25 cellular contexts compared by ENCODE assay signal in genomic region chr3:67028385-67028784, GRCh38.
"Had no signal": no experiment of that assay in that cellular context is flagged by ENCODE, and none has a peak within 500 bp of the region (broad histone marks: within the 10 kb centered on the region; RNA-seq: fewer than 3 reads in every experiment).

No MANE protein-coding gene starts in this region.

- H3K36me3 Mint-ChIP-seq: activated CD4-positive, alpha-beta memory T cell treated with anti-CD3 and anti-CD28 coated beads for 36 hours had no signal

- H3K4me3 ChIP-seq: breast epithelium, K562 had no signal

- H3K4me1 ChIP-seq: breast epithelium had no signal

- DNase-seq: activated B cell treated with CpG ODN at 0.5 μM for 24 hours; activated CD4-positive, alpha-beta memory T cell treated with anti-CD3 and anti-CD28 coated beads for 36 hours; activated CD4-positive, alpha-beta T cell treated with anti-CD3 and anti-CD28 coated beads for 1 hour; activated CD4-positive, alpha-beta T cell treated with anti-CD3 and anti-CD28 coated beads, Interleukin-2, amount 10 ng/mL, durations not matched to agents 24 days and 14 days; activated CD8-positive, alpha-beta memory T cell treated with anti-CD3 and anti-CD28 coated beads for 24 hours; activated gamma-delta T cell; activated naive CD4-positive, alpha-beta T cell treated with anti-CD3 and anti-CD28 coated beads for 36 hours; activated T-cell treated with anti-CD3 and anti-CD28 coated beads, Interleukin-2, amount 50 U/mL, for 4 hours; aorta; central memory CD4-positive, alpha-beta T cell; Kasumi-1; NCI-H1105 treated with DMSO at 0.1 percent for 48 hours; NCI-H1436 treated with DMSO at 0.1 percent for 48 hours; NCI-H1930; NCI-H2171 treated with DMSO at 0.1 percent for 48 hours; NCI-H226; NCI-H526; NCI-H774; SIG-M5; T-helper 2 cell; T1000 had no signal

- FAIRE-seq: K562, TTC549 had no signal

- H3K27ac ChIP-seq: breast epithelium had no signal

- ATAC-seq: activated T-cell treated with anti-CD3 and anti-CD28 coated beads, Interleukin-2, amount 50 U/mL, for 4 hours; K562 had no signal

- H3K27me3 ChIP-seq: breast epithelium had no signal

- H3K9me3 Mint-ChIP-seq: activated B cell treated with CpG ODN at 0.5 μM for 24 hours; activated CD4-positive, alpha-beta memory T cell treated with anti-CD3 and anti-CD28 coated beads for 36 hours; activated CD4-positive, alpha-beta T cell treated with anti-CD3 and anti-CD28 coated beads, Interleukin-2, amount 10 ng/mL, durations not matched to agents 24 days and 14 days; activated naive CD4-positive, alpha-beta T cell treated with anti-CD3 and anti-CD28 coated beads for 36 hours; activated T-cell treated with anti-CD3 and anti-CD28 coated beads, Interleukin-2, amount 50 U/mL, for 4 hours had no signal

- H3K27me3 Mint-ChIP-seq: activated B cell treated with CpG ODN at 0.5 μM for 24 hours; activated CD4-positive, alpha-beta memory T cell treated with anti-CD3 and anti-CD28 coated beads for 36 hours; activated naive CD8-positive, alpha-beta T cell had no signal

- H3K4me3 Mint-ChIP-seq: activated B cell treated with CpG ODN at 0.5 μM for 24 hours; activated CD4-positive, alpha-beta memory T cell treated with anti-CD3 and anti-CD28 coated beads for 36 hours; activated CD4-positive, alpha-beta T cell treated with anti-CD3 and anti-CD28 coated beads, Interleukin-2, amount 10 ng/mL, durations not matched to agents 24 days and 14 days; activated naive CD4-positive, alpha-beta T cell treated with anti-CD3 and anti-CD28 coated beads for 36 hours; activated naive CD8-positive, alpha-beta T cell; activated T-cell treated with anti-CD3 and anti-CD28 coated beads, Interleukin-2, amount 50 U/mL, for 4 hours had no signal

- H3K27ac Mint-ChIP-seq: activated B cell treated with CpG ODN at 0.5 μM for 24 hours; activated CD4-positive, alpha-beta memory T cell treated with anti-CD3 and anti-CD28 coated beads for 36 hours; activated CD4-positive, alpha-beta T cell treated with anti-CD3 and anti-CD28 coated beads, Interleukin-2, amount 10 ng/mL, durations not matched to agents 24 days and 14 days; activated naive CD4-positive, alpha-beta T cell treated with anti-CD3 and anti-CD28 coated beads for 36 hours; activated naive CD8-positive, alpha-beta T cell had no signal

- H3K9me3 ChIP-seq: breast epithelium had no signal

- H3K36me3 ChIP-seq: breast epithelium had no signal
